Comparison of ENCODE assay signal across 13 cellular contexts in the genomic region with DNA sequence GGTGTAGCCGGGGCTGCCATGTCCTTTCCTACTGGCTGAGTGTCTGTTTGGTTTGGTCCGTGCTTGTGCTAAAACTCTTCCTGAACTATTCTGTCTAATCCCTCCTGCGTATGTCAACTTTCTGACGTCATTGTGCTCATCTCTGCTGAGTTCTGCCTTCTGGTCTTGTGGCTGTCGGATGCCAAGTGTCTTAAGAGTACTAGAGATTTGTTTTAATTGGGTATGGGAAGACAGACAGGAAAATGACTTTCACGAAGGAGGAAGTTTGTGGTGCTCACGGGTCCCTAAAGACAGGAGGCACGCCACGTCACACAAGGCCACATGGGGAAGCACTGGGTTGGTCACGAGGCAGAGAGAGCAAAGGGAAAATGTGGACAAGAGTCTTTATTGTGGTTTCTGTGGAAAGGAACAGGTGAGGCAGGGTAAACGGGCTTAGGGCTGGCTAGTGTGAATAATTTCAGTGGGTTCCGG. TPM values are rescaled to one million over a fixed set of nuclear protein-coding genes. Genes with fewer than 3 reads are reported as not detected.
DNase-seq lines count a peak whose midpoint lies in the region; ATAC-seq and TF ChIP-seq lines count a peak whose summit lies in the region.
"Had no signal": no experiment of that assay in that cellular context is flagged by ENCODE, and none has a peak within 500 bp of the region (broad histone marks: within the 10 kb centered on the region; RNA-seq: fewer than 3 reads in every experiment).

No MANE protein-coding gene starts in this region.

- no peak for ATAC-seq in psoas muscle
- ATAC-seq in GM19023 (IDR thresholded peaks at IDR 0.05; ENCODE audit: unreplicated experiment) = no peak
- no peak for ATAC-seq in HG02885 (IDR thresholded peaks at IDR 0.05; ENCODE audit: poor library complexity, unreplicated experiment)
- no peak for ATAC-seq in GM19395 (IDR thresholded peaks at IDR 0.05; ENCODE audit: unreplicated experiment)

- DNase-seq in GF-D8 (lab: John Stamatoyannopoulos, UW) (peak; percentile 88), NCI-H524 treated with DMSO at 0.1 percent for 48 hours (lab: John Stamatoyannopoulos, UW) (peak; percentile 96), colonic mucosa (peak; percentile 33), psoas muscle (no peak), GM10266 (ENCODE audit: extremely low spot score) (no peak)
- DNase-seq: NCI-H2081 treated with DMSO at 0.1 percent for 48 hours had no signal

- H3K4me3 ChIP-seq in colonic mucosa (no peak overlapping the region), psoas muscle (no peak overlapping the region)
- H3K4me3 ChIP-seq: pancreas, thoracic aorta had no signal

- H3K4me1 ChIP-seq in colonic mucosa = no peaks in the 10 kb centered on the region
- peaks cover 32% of the 10 kb centered on the region for H3K4me1 ChIP-seq in psoas muscle
- H3K4me1 ChIP-seq: pancreas had no signal

- H3K9ac ChIP-seq in colonic mucosa (ENCODE audit: low read depth in 2 of 2, low read length in 2 of 2) = no peak overlapping the region

- H3K9me3 ChIP-seq in colonic mucosa = no peaks in the 10 kb centered on the region
- H3K9me3 ChIP-seq in psoas muscle = no peaks in the 10 kb centered on the region
- H3K9me3 ChIP-seq: pancreas, thoracic aorta had no signal

- H3K27me3 ChIP-seq in colonic mucosa (no peaks in the 10 kb centered on the region), psoas muscle (ENCODE audit: insufficient read depth in 3 of 3, low read length in 2 of 3) (no peaks in the 10 kb centered on the region)
- H3K27me3 ChIP-seq: pancreas had no signal

- H3K36me3 ChIP-seq in colonic mucosa (no peaks in the 10 kb centered on the region), psoas muscle (ENCODE audit: insufficient read depth in 1 of 2, low read depth in 1 of 2) (no peaks in the 10 kb centered on the region)
- H3K36me3 ChIP-seq: pancreas, thoracic aorta had no signal

- no peak overlapping the region for H3K27ac ChIP-seq in colonic mucosa
- H3K27ac ChIP-seq in psoas muscle = peak overlapping the region; percentile 51
- H3K27ac ChIP-seq: pancreas, thoracic aorta had no signal

- intact Hi-C loops in colonic mucosa (cut with DNase I) (no loop called here), psoas muscle (cut with DNase I) (loop anchor here (2.0 to 5.0 kb wide), 2 partner anchors 35 to 37 kb away; no protein-coding TSS in a partner anchor)

- TF ChIP-seq CTCF in colonic mucosa (IDR thresholded peaks at IDR 0.05) (no peak), psoas muscle (IDR thresholded peaks at IDR 0.05) (no peak), GM10266 (IDR thresholded peaks at IDR 0.05; ENCODE audit: control insufficient read depth, insufficient read depth, low read depth, missing control alignments) (no peak)

- WGBS in psoas muscle, 3 donors = 67 to 73% (median 73%) methylated on average over 12 of the region's 12 CpGs

RNA-seq across cellular contexts. Expression of a gene that starts 31.9 kb away (rescaled TPM):
- total RNA-seq in colonic mucosa (not detected), psoas muscle (under 1 TPM in 3 of 4 donors, not detected in 1; 0.18 to 0.36 (median 0.22) TPM)
- under 1 TPM; 0.35 to 0.97 (median 0.82) TPM for polyA plus RNA-seq in psoas muscle
- total RNA-seq: HT1080, liver, pancreas, thoracic aorta had no signal
- polyA plus RNA-seq: liver, pancreas had no signal

RNA-seq across cellular contexts. Expression of a gene that starts 44.6 kb away (rescaled TPM):
- 10 to 100 TPM; 17.3 to 45.7 TPM for total RNA-seq in colonic mucosa
- total RNA-seq in psoas muscle = 100 to 1,000 TPM; 109 to 382 (median 250) TPM
- 100 to 1,000 TPM in 2 of 3 donors, 10 to 100 TPM in 1; 82.0 to 291 (median 146) TPM for polyA plus RNA-seq in psoas muscle

Comparison
In these comparisons a context has a peak if more than half of its experiments do, and no peak if none do; other contexts are left out.
1. DNase-seq: peak in GF-D8 (single experiment), NCI-H524 treated with DMSO at 0.1 percent for 48 hours (single experiment) and colonic mucosa (single experiment); none in psoas muscle (0 of 2) and GM10266 (single experiment).